Comparison of ENCODE assay signal across 7 cellular contexts in genomic region chr2:15607709-15608391, GRCh38.
"Had no signal": no experiment of that assay in that cellular context is flagged by ENCODE, and none has a peak within 500 bp of the region (broad histone marks: within the 10 kb centered on the region; RNA-seq: fewer than 3 reads in every experiment).

No MANE protein-coding gene starts in this region.

- H3K4me2 ChIP-seq: GM23338 had no signal

- H3K4me3 ChIP-seq: GM23338 had no signal

- ATAC-seq: GM23338 had no signal

- FAIRE-seq: H1, H54, HTR-8/SVneo had no signal

- H2AFZ ChIP-seq: GM23338 had no signal

- DNase-seq: H9, HCEC 1CT, KG1 had no signal
